Comparison of ENCODE assay signal across 1 cellular context in the genomic region with DNA sequence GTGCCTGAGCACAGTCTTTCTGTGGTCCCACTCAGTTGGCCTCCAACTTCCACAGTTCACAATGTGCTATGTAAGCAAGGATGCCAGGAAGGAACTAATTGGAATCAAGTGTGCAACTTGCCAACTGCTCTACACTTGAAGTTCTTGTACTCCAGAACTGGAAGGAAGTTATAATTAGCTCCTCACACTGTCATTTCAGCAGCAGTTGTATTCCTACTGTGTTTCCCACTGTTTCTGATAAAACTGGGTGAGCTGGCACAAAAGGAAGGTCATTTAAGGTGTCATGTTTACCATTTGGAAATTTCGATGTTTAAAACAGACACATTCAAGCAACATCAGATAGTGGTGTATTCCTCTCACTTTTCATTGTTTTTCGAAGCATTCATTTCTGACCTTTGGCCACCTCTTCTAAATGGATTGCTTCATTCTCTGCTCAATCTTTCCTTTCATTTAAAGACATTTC.
TF ChIP-seq lines count a peak whose summit lies in the region.

No MANE protein-coding gene starts in this region.

TF ChIP-seq in HepG2, 621 proteins besides CTCF, POLR2A, EP300 and RAD21 (continued from another document and continues in another):
- TF ChIP-seq ATF4 (CRISPR knock-in tag; IDR thresholded peaks at IDR 0.05) (no peak), HMG20A (CRISPR knock-in tag; IDR thresholded peaks at IDR 0.05; ENCODE audit: borderline replicate concordance) (peak; percentile 49; the same call in 1 of the 2 replicates), MLLT10 (CRISPR knock-in tag; IDR thresholded peaks at IDR 0.05) (no peak), MAFG (CRISPR knock-in tag; IDR thresholded peaks at IDR 0.05) (no peak), TGIF2 (CRISPR knock-in tag; IDR thresholded peaks at IDR 0.05) (0 out of 2 replicates have a peak, but pooled peaks have one; percentile 66), ZNF101 (CRISPR knock-in tag; IDR thresholded peaks at IDR 0.05; ENCODE audit: borderline replicate concordance, low read depth) (no peak), ELF4 (CRISPR knock-in tag; IDR thresholded peaks at IDR 0.05; ENCODE audit: borderline replicate concordance) (no peak), ZUFSP (CRISPR knock-in tag; IDR thresholded peaks at IDR 0.05; ENCODE audit: borderline replicate concordance) (no peak), ETV5 (CRISPR knock-in tag; IDR thresholded peaks at IDR 0.05; ENCODE audit: borderline replicate concordance) (no peak; the same call in 1 of the 2 replicates), ZNF891 (CRISPR knock-in tag; IDR thresholded peaks at IDR 0.05) (no peak), TIGD3 (CRISPR knock-in tag; IDR thresholded peaks at IDR 0.05; ENCODE audit: borderline replicate concordance) (no peak), KLF15 (CRISPR knock-in tag; IDR thresholded peaks at IDR 0.05; ENCODE audit: borderline replicate concordance) (no peak), HOXD1 (CRISPR knock-in tag; IDR thresholded peaks at IDR 0.05) (no peak), ZMYM2 (CRISPR knock-in tag; IDR thresholded peaks at IDR 0.05) (no peak), SNAPC2 (CRISPR knock-in tag; IDR thresholded peaks at IDR 0.05) (no peak), KIAA2018 (CRISPR knock-in tag; IDR thresholded peaks at IDR 0.05; ENCODE audit: borderline replicate concordance) (no peak), SOX5 (CRISPR knock-in tag; IDR thresholded peaks at IDR 0.05; ENCODE audit: borderline replicate concordance) (peak; percentile 96), ZFP37 (CRISPR knock-in tag; IDR thresholded peaks at IDR 0.05; ENCODE audit: borderline replicate concordance) (no peak), POLR2AphosphoS5 (IDR thresholded peaks at IDR 0.05; ENCODE audit: low read depth, low read length) (no peak), SAFB2 (CRISPR knock-in tag; IDR thresholded peaks at IDR 0.05; ENCODE audit: borderline replicate concordance, low read depth) (no peak), ZFP36L2 (CRISPR knock-in tag; IDR thresholded peaks at IDR 0.05) (no peak), ZNF768 (CRISPR knock-in tag; IDR thresholded peaks at IDR 0.05) (no peak), EZH2 (conservative IDR thresholded peaks at IDR 0.05; ENCODE audit: low read depth, low read length) (no peak), TBX2 (CRISPR knock-in tag; IDR thresholded peaks at IDR 0.05; ENCODE audit: borderline replicate concordance) (peak; percentile 94), ZNF234 (CRISPR knock-in tag; conservative IDR thresholded peaks at IDR 0.05) (no peak)
- TF ChIP-seq, protein P1, sequence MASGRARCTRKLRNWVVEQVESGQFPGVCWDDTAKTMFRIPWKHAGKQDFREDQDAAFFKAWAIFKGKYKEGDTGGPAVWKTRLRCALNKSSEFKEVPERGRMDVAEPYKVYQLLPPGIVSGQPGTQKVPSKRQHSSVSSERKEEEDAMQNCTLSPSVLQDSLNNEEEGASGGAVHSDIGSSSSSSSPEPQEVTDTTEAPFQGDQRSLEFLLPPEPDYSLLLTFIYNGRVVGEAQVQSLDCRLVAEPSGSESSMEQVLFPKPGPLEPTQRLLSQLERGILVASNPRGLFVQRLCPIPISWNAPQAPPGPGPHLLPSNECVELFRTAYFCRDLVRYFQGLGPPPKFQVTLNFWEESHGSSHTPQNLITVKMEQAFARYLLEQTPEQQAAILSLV (CRISPR knock-in tag; IDR thresholded peaks at IDR 0.05; ENCODE audit: borderline replicate concordance): no peak
- TF ChIP-seq, protein P2, sequence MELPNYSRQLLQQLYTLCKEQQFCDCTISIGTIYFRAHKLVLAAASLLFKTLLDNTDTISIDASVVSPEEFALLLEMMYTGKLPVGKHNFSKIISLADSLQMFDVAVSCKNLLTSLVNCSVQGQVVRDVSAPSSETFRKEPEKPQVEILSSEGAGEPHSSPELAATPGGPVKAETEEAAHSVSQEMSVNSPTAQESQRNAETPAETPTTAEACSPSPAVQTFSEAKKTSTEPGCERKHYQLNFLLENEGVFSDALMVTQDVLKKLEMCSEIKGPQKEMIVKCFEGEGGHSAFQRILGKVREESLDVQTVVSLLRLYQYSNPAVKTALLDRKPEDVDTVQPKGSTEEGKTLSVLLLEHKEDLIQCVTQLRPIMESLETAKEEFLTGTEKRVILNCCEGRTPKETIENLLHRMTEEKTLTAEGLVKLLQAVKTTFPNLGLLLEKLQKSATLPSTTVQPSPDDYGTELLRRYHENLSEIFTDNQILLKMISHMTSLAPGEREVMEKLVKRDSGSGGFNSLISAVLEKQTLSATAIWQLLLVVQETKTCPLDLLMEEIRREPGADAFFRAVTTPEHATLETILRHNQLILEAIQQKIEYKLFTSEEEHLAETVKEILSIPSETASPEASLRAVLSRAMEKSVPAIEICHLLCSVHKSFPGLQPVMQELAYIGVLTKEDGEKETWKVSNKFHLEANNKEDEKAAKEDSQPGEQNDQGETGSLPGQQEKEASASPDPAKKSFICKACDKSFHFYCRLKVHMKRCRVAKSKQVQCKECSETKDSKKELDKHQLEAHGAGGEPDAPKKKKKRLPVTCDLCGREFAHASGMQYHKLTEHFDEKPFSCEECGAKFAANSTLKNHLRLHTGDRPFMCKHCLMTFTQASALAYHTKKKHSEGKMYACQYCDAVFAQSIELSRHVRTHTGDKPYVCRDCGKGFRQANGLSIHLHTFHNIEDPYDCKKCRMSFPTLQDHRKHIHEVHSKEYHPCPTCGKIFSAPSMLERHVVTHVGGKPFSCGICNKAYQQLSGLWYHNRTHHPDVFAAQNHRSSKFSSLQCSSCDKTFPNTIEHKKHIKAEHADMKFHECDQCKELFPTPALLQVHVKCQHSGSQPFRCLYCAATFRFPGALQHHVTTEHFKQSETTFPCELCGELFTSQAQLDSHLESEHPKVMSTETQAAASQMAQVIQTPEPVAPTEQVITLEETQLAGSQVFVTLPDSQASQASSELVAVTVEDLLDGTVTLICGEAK (IDR thresholded peaks at IDR 0.05): no peak
- TF ChIP-seq, protein P2 (CRISPR knock-in tag; IDR thresholded peaks at IDR 0.05): no peak
- TF ChIP-seq, protein P3, sequence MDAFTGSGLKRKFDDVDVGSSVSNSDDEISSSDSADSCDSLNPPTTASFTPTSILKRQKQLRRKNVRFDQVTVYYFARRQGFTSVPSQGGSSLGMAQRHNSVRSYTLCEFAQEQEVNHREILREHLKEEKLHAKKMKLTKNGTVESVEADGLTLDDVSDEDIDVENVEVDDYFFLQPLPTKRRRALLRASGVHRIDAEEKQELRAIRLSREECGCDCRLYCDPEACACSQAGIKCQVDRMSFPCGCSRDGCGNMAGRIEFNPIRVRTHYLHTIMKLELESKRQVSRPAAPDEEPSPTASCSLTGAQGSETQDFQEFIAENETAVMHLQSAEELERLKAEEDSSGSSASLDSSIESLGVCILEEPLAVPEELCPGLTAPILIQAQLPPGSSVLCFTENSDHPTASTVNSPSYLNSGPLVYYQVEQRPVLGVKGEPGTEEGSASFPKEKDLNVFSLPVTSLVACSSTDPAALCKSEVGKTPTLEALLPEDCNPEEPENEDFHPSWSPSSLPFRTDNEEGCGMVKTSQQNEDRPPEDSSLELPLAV (CRISPR knock-in tag; conservative IDR thresholded peaks at IDR 0.05; ENCODE audit: low read depth): no peak
